ENCODE assay signal across 21 cellular contexts in genomic region chr6:84779380-84779779, GRCh38. TPM values are rescaled to one million over a fixed set of nuclear protein-coding genes. Genes with fewer than 3 reads are reported as not detected.
DNase-seq lines count a peak whose midpoint lies in the region; ATAC-seq and TF ChIP-seq lines count a peak whose summit lies in the region.
"Had no signal": no experiment of that assay in that cellular context is flagged by ENCODE, and none has a peak within 500 bp of the region (broad histone marks: within the 10 kb centered on the region; RNA-seq: fewer than 3 reads in every experiment).

No MANE protein-coding gene starts in this region.

- no peak for DNase-seq in BE2C
- peak; percentile 10 for DNase-seq in M059J (ENCODE audit: low read depth)
- no peak for DNase-seq in brain microvascular endothelial cell
- DNase-seq in iPS-NIHi7 (ENCODE audit: extremely low spot score), result peak; percentile 18
- DNase-seq in NCI-H524 treated with DMSO at 0.1 percent for 48 hours (lab: John Stamatoyannopoulos, UW), result no peak
- no peak for DNase-seq in central memory CD4-positive, alpha-beta T cell
- DNase-seq: activated CD4-positive, alpha-beta T cell treated with anti-CD3 and anti-CD28 coated beads for 36 hours; aorta; DMS153; hypothalamus; left colon; mucosa of descending colon; NCI-H1417; right lobe of liver; SJCRH30; stimulated activated CD4-positive, alpha-beta T cell treated with anti-CD3 and anti-CD28 coated beads, Interleukin-2, amount 100 ng/mL, for 24 hours had no signal

- no peaks in the 10 kb centered on the region for H3K36me3 ChIP-seq in BE2C
- H3K36me3 ChIP-seq in brain microvascular endothelial cell (replicated peaks), result no peaks in the 10 kb centered on the region
- H3K36me3 ChIP-seq: BLaER1, right lobe of liver, SJCRH30 had no signal

- in situ Hi-C loops in brain microvascular endothelial cell (cut with HindIII; ENCODE audit: low pct_ligation_motif_present, low sequenced_read_pairs), result loop anchor here (25.0 kb wide), 1 partner anchor 533 kb away; no protein-coding TSS in a partner anchor

- TF ChIP-seq CTCF in BE2C (IDR thresholded peaks at IDR 0.05; ENCODE audit: low read depth, low read length) (peak; percentile 29), brain microvascular endothelial cell (IDR thresholded peaks at IDR 0.05; ENCODE audit: low read depth, low read length, missing control alignments) (peak; percentile 51)

- ATAC-seq in GM21576 (IDR thresholded peaks at IDR 0.05; ENCODE audit: unreplicated experiment) (no peak), GM21737 (IDR thresholded peaks at IDR 0.05; ENCODE audit: unreplicated experiment) (no peak)
- ATAC-seq: activated CD4-positive, alpha-beta T cell treated with anti-CD3 and anti-CD28 coated beads for 36 hours; left colon; mucosa of descending colon; right lobe of liver had no signal

- no peaks in the 10 kb centered on the region for H3K9me3 ChIP-seq in BE2C
- H3K9me3 ChIP-seq: mucosa of descending colon, right lobe of liver, SJCRH30 had no signal

- no peak overlapping the region for H3K4me3 ChIP-seq in BE2C (ENCODE audit: low read depth, low read length)
- H3K4me3 ChIP-seq in brain microvascular endothelial cell (ENCODE audit: low read depth, low read length), result no peak overlapping the region
- H3K4me3 ChIP-seq: BLaER1, mucosa of descending colon, right lobe of liver, SJCRH30 had no signal

- no peaks in the 10 kb centered on the region for H3K4me1 ChIP-seq in BE2C
- H3K4me1 ChIP-seq: BLaER1, SJCRH30 had no signal

- H3K27me3 ChIP-seq in BE2C (peaks cover 39% of the 10 kb centered on the region), brain microvascular endothelial cell (replicated peaks) (no peaks in the 10 kb centered on the region)
- H3K27me3 ChIP-seq: right lobe of liver, SJCRH30 had no signal

- H3K27ac ChIP-seq in brain microvascular endothelial cell, result no peak overlapping the region
- H3K27ac ChIP-seq: BLaER1, HL-60, KMS-11, right lobe of liver, SJCRH30 had no signal

RNA-seq across cellular contexts. Expression of gene TBX18, which starts 15.0 kb away (rescaled TPM):
- polyA plus RNA-seq in BE2C (2012; ENCODE audit: insufficient read depth, insufficient read length, low read depth), result 0.22 TPM
- total RNA-seq in M059J (2014; rRNA removed; shearing (Covaris generic)), result not detected in 2 replicates
- total RNA-seq: activated CD4-positive, alpha-beta T cell treated with anti-CD3 and anti-CD28 coated beads for 36 hours had no signal

Comparison
In these comparisons a context has a peak if more than half of its experiments do, and no peak if none do; other contexts are left out.
1. DNase-seq: peak in M059J (single experiment) and iPS-NIHi7 (single experiment); none in BE2C (single experiment), brain microvascular endothelial cell (single experiment), NCI-H524 treated with DMSO at 0.1 percent for 48 hours (single experiment) and central memory CD4-positive, alpha-beta T cell (single experiment).